24 cellular contexts compared by ENCODE assay signal in genomic region chrX:79719568-79720231, GRCh38.
A peak's percentile ranks its signal among the peaks of the same experiment; 100 is the strongest.
DNase-seq lines count a peak whose midpoint lies in the region; ATAC-seq, FAIRE-seq and TF ChIP-seq lines count a peak whose summit lies in the region.
"Had no signal": no experiment of that assay in that cellular context is flagged by ENCODE, and none has a peak within 500 bp of the region (broad histone marks: within the 10 kb centered on the region; RNA-seq: fewer than 3 reads in every experiment).

No MANE protein-coding gene starts in this region.

- DNase-seq in RCC 7860 (ENCODE audit: low spot score) (peak; percentile 16), Peyer's patch (no peak), GM13976 (ENCODE audit: low spot score) (no peak), WTC11 (ENCODE audit: low spot score) (no peak)
- DNase-seq: CD4-positive, CD25-positive, alpha-beta regulatory T cell; COR-L47; H9; HFFc6; IMR-90; NCI-H1105; NCI-H146; NCI-H2029; NCI-H226; NCI-H510A treated with DMSO at 0.1 percent for 48 hours; NCI-H748 treated with DMSO at 0.1 percent for 48 hours; Right ventricle myocardium superior; SW 1271; T-helper 17 cell had no signal

- H3K4me3 ChIP-seq in Peyer's patch = no peak overlapping the region

- no peaks in the 10 kb centered on the region for H3K4me1 Mint-ChIP-seq in WTC11
- H3K4me1 Mint-ChIP-seq: CD4-positive, CD25-positive, alpha-beta regulatory T cell; H9; T-helper 17 cell had no signal

- H3K27me3 Mint-ChIP-seq in WTC11 (ENCODE audit: low read depth) = no peaks in the 10 kb centered on the region
- H3K27me3 Mint-ChIP-seq: CD4-positive, CD25-positive, alpha-beta regulatory T cell; T-helper 17 cell had no signal

- POLR2A ChIA-PET in WTC11 (lab: Charles Lee) = no interaction called here

- no peak for TF ChIP-seq POLR2A in Peyer's patch (IDR thresholded peaks at IDR 0.05)

- no peaks in the 10 kb centered on the region for H3K36me3 ChIP-seq in Peyer's patch

- CTCF ChIA-PET in WTC11 (lab: Charles Lee) = no interaction called here

- no peak overlapping the region for H3K27ac Mint-ChIP-seq in WTC11
- H3K27ac Mint-ChIP-seq: CD4-positive, CD25-positive, alpha-beta regulatory T cell; H9; HFFc6; T-helper 17 cell had no signal

- H3K9me3 ChIP-seq in Peyer's patch = no peaks in the 10 kb centered on the region

- H3K4me3 Mint-ChIP-seq in WTC11 = no peak overlapping the region
- H3K4me3 Mint-ChIP-seq: CD4-positive, CD25-positive, alpha-beta regulatory T cell; H9; HFFc6; T-helper 17 cell had no signal

- H3K36me3 Mint-ChIP-seq in WTC11 = no peaks in the 10 kb centered on the region
- H3K36me3 Mint-ChIP-seq: CD4-positive, CD25-positive, alpha-beta regulatory T cell had no signal

- TF ChIP-seq CTCF in Peyer's patch (IDR thresholded peaks at IDR 0.05) = no peak
- no peak for TF ChIP-seq CTCF in GM13976 (IDR thresholded peaks at IDR 0.05; ENCODE audit: borderline replicate concordance, control extremely low read depth, extremely low read depth, insufficient read depth, missing control alignments)
- no peak for TF ChIP-seq CTCF in WTC11 (IDR thresholded peaks at IDR 0.05)

- in situ Hi-C loops in GM13976 (cut with MboI; ENCODE audit: low sequenced_read_pairs, unreplicated experiment) = no loop called here

- no peak overlapping the region for H3K27ac ChIP-seq in Peyer's patch
- H3K27ac ChIP-seq: KMS-11 had no signal

- ATAC-seq in GM18907 (IDR thresholded peaks at IDR 0.05; ENCODE audit: unreplicated experiment) = peak; percentile 90
- ATAC-seq in HG03175 (IDR thresholded peaks at IDR 0.05; ENCODE audit: unreplicated experiment) = peak; percentile 56
- ATAC-seq in HG03108 (IDR thresholded peaks at IDR 0.05; ENCODE audit: unreplicated experiment) = no peak
- no peak for ATAC-seq in WTC11
- ATAC-seq: T-helper 17 cell had no signal

- H3K4me1 ChIP-seq in Peyer's patch = no peaks in the 10 kb centered on the region

- H3K9me3 Mint-ChIP-seq in WTC11 = peaks cover 3% of the 10 kb centered on the region; the same call in 1 of the 2 replicates
- H3K9me3 Mint-ChIP-seq: HFFc6 had no signal

- H3K27me3 ChIP-seq in Peyer's patch = no peaks in the 10 kb centered on the region

- FAIRE-seq in RCC 7860 (lab: Jason Lieb, UNC) = peak; percentile 91
- FAIRE-seq: G401.6, HTR-8/SVneo had no signal

TF ChIP-seq in WTC11, 78 proteins besides CTCF, POLR2A, EP300 and RAD21:
- TF ChIP-seq ZNF317 (CRISPR knock-in tag; IDR thresholded peaks at IDR 0.05; ENCODE audit: borderline replicate concordance, low read depth) = no peak
- no peak for TF ChIP-seq CDX4 (CRISPR knock-in tag; IDR thresholded peaks at IDR 0.05; ENCODE audit: borderline replicate concordance)
- no peak for TF ChIP-seq RELA (CRISPR knock-in tag; IDR thresholded peaks at IDR 0.05; ENCODE audit: borderline replicate concordance)
- TF ChIP-seq ZNF416 (CRISPR knock-in tag; IDR thresholded peaks at IDR 0.05) = no peak

Comparison
In these comparisons a context has a peak if more than half of its experiments do, and no peak if none do; other contexts are left out.
1. ATAC-seq: peak in GM18907 (single experiment) and HG03175 (single experiment); none in HG03108 (single experiment) and WTC11 (single experiment).